In the genomic region with DNA sequence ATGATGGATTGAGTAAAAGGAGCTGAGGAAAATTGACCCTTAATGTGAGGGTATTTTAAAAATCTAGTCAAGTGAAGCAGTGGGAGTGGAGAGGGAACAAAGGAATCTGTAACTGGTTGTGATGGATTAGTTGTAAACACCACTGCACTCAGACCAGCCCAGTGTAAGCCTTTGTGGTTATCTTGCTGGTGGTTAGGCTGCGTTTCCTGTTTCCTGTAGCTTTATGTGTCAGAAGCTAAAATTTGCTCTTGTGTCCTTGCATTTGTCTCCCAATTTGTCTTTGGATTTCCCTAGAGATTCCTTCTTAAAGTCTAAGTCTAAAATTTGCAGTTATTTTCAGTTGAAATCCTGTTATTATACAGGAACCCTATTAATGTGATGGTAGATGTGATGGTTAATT, we compare ENCODE assay signal across 9 cellular contexts. TPM values are rescaled to one million over a fixed set of nuclear protein-coding genes. Genes with fewer than 3 reads are reported as not detected.
A peak's percentile ranks its signal among the peaks of the same experiment; 100 is the strongest.
DNase-seq lines count a peak whose midpoint lies in the region; ATAC-seq and TF ChIP-seq lines count a peak whose summit lies in the region.
"Had no signal": no experiment of that assay in that cellular context is flagged by ENCODE, and none has a peak within 500 bp of the region (broad histone marks: within the 10 kb centered on the region; RNA-seq: fewer than 3 reads in every experiment).

No MANE protein-coding gene starts in this region.

- no peak overlapping the region for H3K27ac Mint-ChIP-seq in endodermal cell

- H3K9ac ChIP-seq in endodermal cell (ENCODE audit: extremely low read depth, low read length, poor library complexity, severe bottlenecking), result no peak overlapping the region

- no peaks in the 10 kb centered on the region for H3K36me3 ChIP-seq in endodermal cell (ENCODE audit: control insufficient read depth, insufficient read depth, low read length)

- TF ChIP-seq CTCF in endodermal cell (conservative IDR thresholded peaks at IDR 0.05), result no peak

- no peaks in the 10 kb centered on the region for H3K27me3 ChIP-seq in endodermal cell (ENCODE audit: control insufficient read depth, insufficient read depth, low read length, poor library complexity, severe bottlenecking)

- H3K9me3 ChIP-seq in endodermal cell (ENCODE audit: control insufficient read depth, low read length), result no peaks in the 10 kb centered on the region

- no peaks in the 10 kb centered on the region for H3K4me1 ChIP-seq in endodermal cell (ENCODE audit: control insufficient read depth, insufficient read depth, low read length)

- ATAC-seq in GM21423 (IDR thresholded peaks at IDR 0.05; ENCODE audit: unreplicated experiment), result peak; percentile 97

- no peak overlapping the region for H3K4me3 ChIP-seq in endodermal cell (ENCODE audit: low read length)
- H3K4me3 ChIP-seq: skin epidermis had no signal

- no peaks in the 10 kb centered on the region for H3K36me3 Mint-ChIP-seq in endodermal cell (ENCODE audit: low read depth)

- DNase-seq in GDM1 (lab: John Stamatoyannopoulos, UW) (peak; percentile 59), HT1080 (ENCODE audit: low read depth) (peak; percentile 84), endodermal cell (no peak), NCI-H1930 (lab: John Stamatoyannopoulos, UW) (no peak), NCI-H526 treated with DMSO at 0.1 percent for 48 hours (lab: John Stamatoyannopoulos, UW) (no peak), NCI-H1105 treated with DMSO at 0.1 percent for 48 hours (lab: John Stamatoyannopoulos, UW) (no peak)
- no peak for DNase-seq in activated effector memory CD4-positive, alpha-beta T cell treated with Interleukin-2 at 50 U/mL for 16 hours

- WGBS in endodermal cell (ENCODE audit: insufficient coverage in 1 of 2, insufficient read length in 1 of 2), 2 experiments, result 71 to 87% methylated on average over 1 of the region's 1 CpG

- no peaks in the 10 kb centered on the region for H3K4me1 Mint-ChIP-seq in endodermal cell

- no peaks in the 10 kb centered on the region for H3K27me3 Mint-ChIP-seq in endodermal cell (ENCODE audit: insufficient read depth)

- peak overlapping the region; percentile 44 for H3K27ac ChIP-seq in endodermal cell (ENCODE audit: low read depth, low read length)
- H3K27ac ChIP-seq: skin epidermis had no signal

- peaks cover 3% of the 10 kb centered on the region for H3K9me3 Mint-ChIP-seq in endodermal cell

- H3K4me3 Mint-ChIP-seq in endodermal cell, result no peak overlapping the region

RNA-seq across cellular contexts. Expression of a gene that starts 6.3 kb away (rescaled TPM):
- total RNA-seq in HT1080 (2014; rRNA removed; shearing (Covaris generic)), result not detected in 2 replicates
- polyA plus RNA-seq in HT1080 (2015; cell fraction: cytosol; rRNA removed), result not detected in 2 replicates
- polyA plus RNA-seq in HT1080 (2015; cell fraction: nucleus; rRNA removed), result not detected in 2 replicates
- not detected for total RNA-seq in endodermal cell
- not detected for polyA plus RNA-seq in endodermal cell (2013, experiment 1 of 2)
- polyA plus RNA-seq in endodermal cell (2013, experiment 2 of 2), result not detected

RNA-seq across cellular contexts. Expression of a gene that starts 18.5 kb away (rescaled TPM):
- total RNA-seq in HT1080 (2014; rRNA removed; shearing (Covaris generic)), result not detected in 2 replicates
- polyA plus RNA-seq in HT1080 (2015; cell fraction: cytosol; rRNA removed), result not detected in 2 replicates
- not detected in 2 replicates for polyA plus RNA-seq in HT1080 (2015; cell fraction: nucleus; rRNA removed)
- not detected for total RNA-seq in endodermal cell
- polyA plus RNA-seq in endodermal cell (2013, experiment 1 of 2), result not detected
- not detected for polyA plus RNA-seq in endodermal cell (2013, experiment 2 of 2)

RNA-seq across cellular contexts. Expression of a gene that starts 27.2 kb away (rescaled TPM):
- total RNA-seq in HT1080 (2014; rRNA removed; shearing (Covaris generic)), result not detected in 2 replicates
- not detected in 2 replicates for polyA plus RNA-seq in HT1080 (2015; cell fraction: cytosol; rRNA removed)
- not detected in 2 replicates for polyA plus RNA-seq in HT1080 (2015; cell fraction: nucleus; rRNA removed)
- total RNA-seq in endodermal cell, result not detected
- polyA plus RNA-seq in endodermal cell (2013, experiment 1 of 2), result not detected
- polyA plus RNA-seq in endodermal cell (2013, experiment 2 of 2), result not detected

RNA-seq across cellular contexts. Expression of a gene that starts 41.8 kb away (rescaled TPM):
- not detected in 2 replicates for total RNA-seq in HT1080 (2014; rRNA removed; shearing (Covaris generic))
- not detected in 2 replicates for polyA plus RNA-seq in HT1080 (2015; cell fraction: cytosol; rRNA removed)
- not detected in 2 replicates for polyA plus RNA-seq in HT1080 (2015; cell fraction: nucleus; rRNA removed)
- not detected for total RNA-seq in endodermal cell
- not detected for polyA plus RNA-seq in endodermal cell (2013, experiment 1 of 2)
- polyA plus RNA-seq in endodermal cell (2013, experiment 2 of 2), result not detected

RNA-seq across cellular contexts. Expression of a gene that starts 46.8 kb away (rescaled TPM):
- not detected in 2 replicates for total RNA-seq in HT1080 (2014; rRNA removed; shearing (Covaris generic))
- not detected in 2 replicates for polyA plus RNA-seq in HT1080 (2015; cell fraction: cytosol; rRNA removed)
- polyA plus RNA-seq in HT1080 (2015; cell fraction: nucleus; rRNA removed), result not detected in 2 replicates
- not detected for total RNA-seq in endodermal cell
- not detected for polyA plus RNA-seq in endodermal cell (2013, experiment 1 of 2)
- not detected for polyA plus RNA-seq in endodermal cell (2013, experiment 2 of 2)

Comparison
In these comparisons a context has a peak if more than half of its experiments do, and no peak if none do; other contexts are left out.
1. DNase-seq: peak in GDM1 (single experiment) and HT1080 (single experiment); none in endodermal cell (single experiment), activated effector memory CD4-positive, alpha-beta T cell treated with Interleukin-2 at 50 U/mL for 16 hours (single experiment), NCI-H1930 (0 of 2), NCI-H526 treated with DMSO at 0.1 percent for 48 hours (single experiment) and NCI-H1105 treated with DMSO at 0.1 percent for 48 hours (single experiment).